Comparison of ENCODE assay signal across 27 cellular contexts in genomic region chr2:99576775-99577174, GRCh38.
"Had no signal": no experiment of that assay in that cellular context is flagged by ENCODE, and none has a peak within 500 bp of the region (broad histone marks: within the 10 kb centered on the region; RNA-seq: fewer than 3 reads in every experiment).

No MANE protein-coding gene starts in this region.

- DNase-seq: activated CD4-positive, alpha-beta T cell treated with anti-CD3 and anti-CD28 coated beads, Interleukin-2, amount 10 ng/mL, durations not matched to agents 24 days and 14 days; activated CD4-positive, alpha-beta T cell treated with anti-CD3 and anti-CD28 coated beads, Interleukin-2, amount 50 U/mL, for 4 hours; activated CD8-positive, alpha-beta T cell treated with anti-CD3 and anti-CD28 coated beads for 36 hours; activated gamma-delta T cell; activated naive CD4-positive, alpha-beta T cell treated with Interleukin-2 at 50 U/mL for 16 hours; activated naive CD8-positive, alpha-beta T cell treated with anti-CD3 and anti-CD28 coated beads, Interleukin-2, amount 10 ng/mL, durations not matched to agents 7 days and 5 days; activated T-cell treated with anti-CD3 and anti-CD28 coated beads, Interleukin-2, amount 50 U/mL, for 24 hours; amygdala; NCI-H1048; NCI-H1105 treated with DMSO at 0.1 percent for 48 hours; NCI-H146; NCI-H187; NCI-H2029 treated with DMSO at 0.1 percent for 48 hours; NCI-H2171; NCI-H510A; NCI-H774; SHP77; SJCRH30 had no signal

- H3K27ac ChIP-seq: ascending aorta, cardiac muscle cell, SJCRH30, SK-N-MC had no signal

- H3K27me3 Mint-ChIP-seq: activated CD4-positive, alpha-beta T cell treated with anti-CD3 and anti-CD28 coated beads, Interleukin-2, amount 10 ng/mL, durations not matched to agents 24 days and 14 days; activated CD8-positive, alpha-beta T cell treated with anti-CD3 and anti-CD28 coated beads for 36 hours; activated naive CD4-positive, alpha-beta T cell treated with anti-CD3 and anti-CD28 coated beads, Interleukin-2, amount 50 U/mL, for 24 hours; activated T-cell treated with anti-CD3 and anti-CD28 coated beads, Interleukin-2, amount 50 U/mL, for 24 hours; central memory CD8-positive, alpha-beta T cell had no signal

- H3K4me3 Mint-ChIP-seq: activated CD4-positive, alpha-beta T cell treated with anti-CD3 and anti-CD28 coated beads, Interleukin-2, amount 10 ng/mL, durations not matched to agents 24 days and 14 days; activated CD8-positive, alpha-beta T cell treated with anti-CD3 and anti-CD28 coated beads for 36 hours; activated naive CD4-positive, alpha-beta T cell treated with anti-CD3 and anti-CD28 coated beads, Interleukin-2, amount 50 U/mL, for 24 hours; activated naive CD8-positive, alpha-beta T cell treated with anti-CD3 and anti-CD28 coated beads, Interleukin-2, amount 10 ng/mL, durations not matched to agents 7 days and 5 days; activated T-cell treated with anti-CD3 and anti-CD28 coated beads, Interleukin-2, amount 50 U/mL, for 24 hours; central memory CD8-positive, alpha-beta T cell; T-helper 1 cell treated with Interleukin-12 subunit alpha and Interleukin-12 subunit beta and Interleukin-4 antibody, amounts not matched to agents 30 μg/mL and 1 μg/mL, for 36 hours; T-helper 2 cell treated with Interferon-gamma antibody and Interleukin-4, amounts not matched to agents 5 μg/mL and 100 μg/mL, for 36 hours had no signal

- H3K36me3 ChIP-seq: cardiac muscle cell, SJCRH30 had no signal

- H3K9me3 ChIP-seq: ascending aorta, SJCRH30 had no signal

- H3K9me3 Mint-ChIP-seq: activated CD4-positive, alpha-beta T cell treated with anti-CD3 and anti-CD28 coated beads, Interleukin-2, amount 10 ng/mL, durations not matched to agents 24 days and 14 days; activated CD8-positive, alpha-beta T cell treated with anti-CD3 and anti-CD28 coated beads for 36 hours; activated naive CD4-positive, alpha-beta T cell treated with anti-CD3 and anti-CD28 coated beads, Interleukin-2, amount 50 U/mL, for 24 hours; activated naive CD8-positive, alpha-beta T cell treated with anti-CD3 and anti-CD28 coated beads, Interleukin-2, amount 10 ng/mL, durations not matched to agents 7 days and 5 days; activated T-cell treated with anti-CD3 and anti-CD28 coated beads, Interleukin-2, amount 50 U/mL, for 24 hours; activated T-helper 2 cell treated with anti-CD3 and anti-CD28 coated beads, Interferon-gamma antibody, Interleukin-2, Interleukin-4, amounts not matched to agents 10 μg/mL and 5 μg/mL and 100 μg/mL, durations not matched to agents 14 hours and 24 hours and 36 hours; central memory CD8-positive, alpha-beta T cell; T-helper 1 cell treated with Interleukin-12 subunit alpha and Interleukin-12 subunit beta and Interleukin-4 antibody, amounts not matched to agents 30 μg/mL and 1 μg/mL, for 36 hours; T-helper 2 cell treated with Interferon-gamma antibody and Interleukin-4, amounts not matched to agents 5 μg/mL and 100 μg/mL, for 36 hours had no signal

- H3K4me1 ChIP-seq: SJCRH30 had no signal

- H3K36me3 Mint-ChIP-seq: activated naive CD8-positive, alpha-beta T cell treated with anti-CD3 and anti-CD28 coated beads, Interleukin-2, amount 10 ng/mL, durations not matched to agents 7 days and 5 days had no signal

- H3K4me3 ChIP-seq: ascending aorta, cardiac muscle cell, SJCRH30, SK-N-MC had no signal

- H3K27me3 ChIP-seq: ascending aorta, cardiac muscle cell had no signal

- ATAC-seq: activated CD8-positive, alpha-beta T cell treated with anti-CD3 and anti-CD28 coated beads for 36 hours; Panc1 had no signal

- H3K27ac Mint-ChIP-seq: activated CD4-positive, alpha-beta T cell treated with anti-CD3 and anti-CD28 coated beads, Interleukin-2, amount 10 ng/mL, durations not matched to agents 24 days and 14 days; activated CD8-positive, alpha-beta T cell treated with anti-CD3 and anti-CD28 coated beads for 36 hours; activated naive CD4-positive, alpha-beta T cell treated with anti-CD3 and anti-CD28 coated beads, Interleukin-2, amount 50 U/mL, for 24 hours; activated naive CD8-positive, alpha-beta T cell treated with anti-CD3 and anti-CD28 coated beads, Interleukin-2, amount 10 ng/mL, durations not matched to agents 7 days and 5 days; activated T-cell treated with anti-CD3 and anti-CD28 coated beads, Interleukin-2, amount 50 U/mL, for 24 hours; activated T-helper 2 cell treated with anti-CD3 and anti-CD28 coated beads, Interferon-gamma antibody, Interleukin-2, Interleukin-4, amounts not matched to agents 10 μg/mL and 5 μg/mL and 100 μg/mL, durations not matched to agents 14 hours and 24 hours and 36 hours; T-helper 1 cell treated with Interleukin-12 subunit alpha and Interleukin-12 subunit beta and Interleukin-4 antibody, amounts not matched to agents 30 μg/mL and 1 μg/mL, for 36 hours; T-helper 2 cell treated with Interferon-gamma antibody and Interleukin-4, amounts not matched to agents 5 μg/mL and 100 μg/mL, for 36 hours had no signal

- H3K4me1 Mint-ChIP-seq: activated CD4-positive, alpha-beta T cell treated with anti-CD3 and anti-CD28 coated beads, Interleukin-2, amount 10 ng/mL, durations not matched to agents 24 days and 14 days; activated naive CD4-positive, alpha-beta T cell treated with anti-CD3 and anti-CD28 coated beads, Interleukin-2, amount 50 U/mL, for 24 hours; central memory CD8-positive, alpha-beta T cell had no signal
